In the genomic region with DNA sequence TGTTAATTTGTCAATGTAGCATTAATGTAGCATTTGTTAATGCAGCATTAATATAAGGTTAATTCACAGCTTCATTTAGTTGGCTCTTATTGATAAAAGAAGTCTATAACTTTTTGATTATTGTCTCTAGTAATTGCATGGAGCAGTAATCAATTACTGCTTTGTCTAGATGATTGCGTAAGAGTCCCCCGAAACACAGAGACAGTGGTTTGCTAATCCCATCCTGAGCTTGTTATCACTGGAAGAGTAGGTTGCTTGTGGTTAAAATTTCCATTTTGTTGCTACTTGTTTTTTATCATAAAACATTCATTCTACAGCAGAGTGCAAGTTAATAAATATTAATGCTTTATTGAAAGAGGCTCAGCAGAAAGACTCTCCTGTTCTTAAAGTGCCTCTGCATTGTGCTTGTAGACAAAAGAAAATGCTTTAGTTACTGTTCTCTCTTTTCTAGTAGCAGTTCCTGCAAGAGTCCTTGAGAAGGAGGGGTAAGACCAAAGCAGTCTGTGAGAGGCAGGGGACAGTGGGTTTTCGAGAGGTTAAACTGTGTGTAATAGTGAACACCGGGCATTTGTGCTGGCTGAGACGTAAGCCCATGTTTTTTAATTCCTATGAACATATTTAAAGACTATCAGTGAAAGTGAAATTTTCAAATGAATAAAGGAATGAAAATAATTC, we compare ENCODE assay signal across 18 cellular contexts.
"Had no signal": no experiment of that assay in that cellular context is flagged by ENCODE, and none has a peak within 500 bp of the region (broad histone marks: within the 10 kb centered on the region; RNA-seq: fewer than 3 reads in every experiment).

No MANE protein-coding gene starts in this region.

- H3K9me3 ChIP-seq: body of pancreas, left lung, sigmoid colon, thoracic aorta had no signal

- H3K4me1 ChIP-seq: body of pancreas, foreskin keratinocyte, left lung, sigmoid colon had no signal

- H3K27me3 ChIP-seq: body of pancreas, dorsolateral prefrontal cortex, left lung, sigmoid colon had no signal

- H3K36me3 ChIP-seq: left lung, sigmoid colon, thoracic aorta had no signal

- H3K27ac ChIP-seq: body of pancreas, dorsolateral prefrontal cortex, epithelial cell of prostate, foreskin keratinocyte, left lung, sigmoid colon, thoracic aorta had no signal

- FAIRE-seq: keratinocyte had no signal

- DNase-seq: activated B cell treated with CpG ODN at 0.5 μM for 24 hours; activated CD4-positive, alpha-beta memory T cell treated with anti-CD3 and anti-CD28 coated beads for 36 hours; activated CD4-positive, alpha-beta T cell treated with anti-CD3 and anti-CD28 coated beads for 4 hours; activated T-cell treated with anti-CD3 and anti-CD28 coated beads for 4 hours; amygdala; body of pancreas; caudate nucleus; dorsolateral prefrontal cortex; foreskin keratinocyte; left lung; nucleus accumbens; sigmoid colon; stimulated activated CD4-positive, alpha-beta T cell treated with anti-CD3 and anti-CD28 coated beads, Interleukin-4, amount 100 ng/mL, for 24 hours had no signal

- ATAC-seq: body of pancreas; foreskin keratinocyte; left lung; natural killer cell treated with Interleukin-12 subunit alpha and Interleukin-12 subunit beta and Interleukin-15 and Interleukin-18, amount 100 ng/mL, for 72 hours; stimulated activated effector memory CD8-positive, alpha-beta T cell treated with anti-CD3 and anti-CD28 coated beads, Interleukin-12 subunit alpha, Interleukin-12 subunit beta, amount 100 ng/mL, for 72 hours had no signal

- H3K4me3 ChIP-seq: body of pancreas, left lung, sigmoid colon, thoracic aorta had no signal
